Comparison of ENCODE assay signal across 19 cellular contexts in the genomic region with DNA sequence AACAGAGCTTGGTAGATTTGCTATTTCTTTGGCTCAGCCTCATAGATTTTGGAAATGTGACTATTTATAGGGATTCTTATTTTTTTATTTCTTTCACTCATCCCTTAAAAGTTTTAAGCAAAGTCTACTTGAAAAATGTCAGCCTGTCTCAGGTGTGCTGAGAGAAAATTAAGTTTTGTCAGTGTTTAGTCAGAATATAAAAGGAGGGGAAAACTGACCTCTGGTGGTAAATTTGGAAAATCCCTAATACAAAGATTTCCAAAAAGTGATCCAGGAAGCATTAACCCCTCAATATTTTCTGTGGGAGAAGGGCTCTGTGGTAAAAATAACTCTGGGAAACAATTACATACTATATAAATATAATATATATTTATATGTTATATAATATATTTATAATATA. TPM values are rescaled to one million over a fixed set of nuclear protein-coding genes. Genes with fewer than 3 reads are reported as not detected.
DNase-seq lines count a peak whose midpoint lies in the region; ATAC-seq, FAIRE-seq and TF ChIP-seq lines count a peak whose summit lies in the region.
"Had no signal": no experiment of that assay in that cellular context is flagged by ENCODE, and none has a peak within 500 bp of the region (broad histone marks: within the 10 kb centered on the region; RNA-seq: fewer than 3 reads in every experiment).

No MANE protein-coding gene starts in this region.

- no peaks in the 10 kb centered on the region for H3K9me3 ChIP-seq in A549
- H3K9me3 ChIP-seq in adipocyte (ENCODE audit: control insufficient read depth, low read length), result no peaks in the 10 kb centered on the region
- H3K9me3 ChIP-seq: right atrium auricular region had no signal

- H3K27ac Mint-ChIP-seq in activated CD4-positive, alpha-beta T cell treated with anti-CD3 and anti-CD28 coated beads, Interleukin-2, amount 10 ng/mL, durations not matched to agents 24 days and 14 days, result no peak overlapping the region
- H3K27ac Mint-ChIP-seq: activated naive CD8-positive, alpha-beta T cell treated with anti-CD3 and anti-CD28 coated beads, Interleukin-2, amount 50 U/mL, for 24 hours; IgD-negative memory B cell; immature natural killer cell; T-helper 1 cell treated with Interleukin-12 subunit alpha and Interleukin-12 subunit beta and Interleukin-4 antibody, amounts not matched to agents 30 μg/mL and 1 μg/mL, for 36 hours had no signal

- TF ChIP-seq RAD21 in A549 (conservative IDR thresholded peaks at IDR 0.05 in 1 of 2, IDR thresholded peaks at IDR 0.05 in 1 of 2), result peak; percentile 15 to 19; a peak in 1 of 5 replicates

- H3K4me3 ChIP-seq in A549 (no peak overlapping the region), adipocyte (ENCODE audit: low read length) (no peak overlapping the region)
- H3K4me3 ChIP-seq: right atrium auricular region had no signal

- H3K27me3 ChIP-seq in adipocyte (replicated peaks; ENCODE audit: control insufficient read depth, insufficient read depth, low read length), result peaks cover 7% of the 10 kb centered on the region
- H3K27me3 ChIP-seq in foreskin keratinocyte, result no peaks in the 10 kb centered on the region
- H3K27me3 ChIP-seq: right atrium auricular region had no signal

- no peak for TF ChIP-seq EP300 in A549 (IDR thresholded peaks at IDR 0.05)

- intact Hi-C loops in activated CD4-positive, alpha-beta T cell treated with anti-CD3 and anti-CD28 coated beads, Interleukin-2, amount 10 ng/mL, durations not matched to agents 24 days and 14 days (cut with micrococcal nuclease), result loop anchor here (10.0 kb wide), 1 partner anchor 1772 kb away; the partner anchor contains the start of gene SUCLG2
- intact Hi-C loops in Right ventricle myocardium inferior (cut with DNase I), result loop anchor here (5.0 kb wide), 2 partner anchors 245 to 265 kb away; no protein-coding TSS in a partner anchor

- peaks cover 3% of the 10 kb centered on the region for H3K27me3 Mint-ChIP-seq in activated CD4-positive, alpha-beta T cell treated with anti-CD3 and anti-CD28 coated beads, Interleukin-2, amount 10 ng/mL, durations not matched to agents 24 days and 14 days
- H3K27me3 Mint-ChIP-seq: IgD-negative memory B cell had no signal

- H3K9ac ChIP-seq in adipocyte (ENCODE audit: low read length), result no peak overlapping the region

- no peak overlapping the region for H3K4me3 Mint-ChIP-seq in activated CD4-positive, alpha-beta T cell treated with anti-CD3 and anti-CD28 coated beads, Interleukin-2, amount 10 ng/mL, durations not matched to agents 24 days and 14 days
- H3K4me3 Mint-ChIP-seq: activated naive CD8-positive, alpha-beta T cell treated with anti-CD3 and anti-CD28 coated beads, Interleukin-2, amount 50 U/mL, for 24 hours; IgD-negative memory B cell; immature natural killer cell; T-helper 1 cell treated with Interleukin-12 subunit alpha and Interleukin-12 subunit beta and Interleukin-4 antibody, amounts not matched to agents 30 μg/mL and 1 μg/mL, for 36 hours had no signal

- H3K9me3 Mint-ChIP-seq in activated CD4-positive, alpha-beta T cell treated with anti-CD3 and anti-CD28 coated beads, Interleukin-2, amount 10 ng/mL, durations not matched to agents 24 days and 14 days, result no peaks in the 10 kb centered on the region
- H3K9me3 Mint-ChIP-seq: activated naive CD8-positive, alpha-beta T cell treated with anti-CD3 and anti-CD28 coated beads, Interleukin-2, amount 50 U/mL, for 24 hours; IgD-negative memory B cell; immature natural killer cell; T-helper 1 cell treated with Interleukin-12 subunit alpha and Interleukin-12 subunit beta and Interleukin-4 antibody, amounts not matched to agents 30 μg/mL and 1 μg/mL, for 36 hours had no signal

- FAIRE-seq in A549 (lab: Jason Lieb, UNC), result no peak
- FAIRE-seq in GM19239 (lab: Jason Lieb, UNC), result peak; percentile 4

- POLR2A ChIA-PET in A549 (lab: Yijun Ruan, JAX), result no interaction called here

- H3K4me1 ChIP-seq in A549 (no peaks in the 10 kb centered on the region), adipocyte (ENCODE audit: control insufficient read depth, insufficient read depth, low read length) (peaks cover 18% of the 10 kb centered on the region), foreskin keratinocyte (no peaks in the 10 kb centered on the region)
- H3K4me1 ChIP-seq: right atrium auricular region had no signal

- peaks cover 5% of the 10 kb centered on the region for H3K4me1 Mint-ChIP-seq in activated CD4-positive, alpha-beta T cell treated with anti-CD3 and anti-CD28 coated beads, Interleukin-2, amount 10 ng/mL, durations not matched to agents 24 days and 14 days
- H3K4me1 Mint-ChIP-seq: IgD-negative memory B cell, immature natural killer cell had no signal

- CTCF ChIA-PET in A549 (lab: Yijun Ruan, JAX), result interaction anchor here (0.6 to 2.3 kb wide), 9 partner anchors 10 to 318 kb away, joined by 3 to 11 read pairs (median 3); no protein-coding TSS in a partner anchor

- peak; percentile 25; the same call in 2 of the 3 replicates for TF ChIP-seq CTCF in A549 (IDR thresholded peaks at IDR 0.05)
- TF ChIP-seq CTCF in foreskin keratinocyte (conservative IDR thresholded peaks at IDR 0.05), result peak; percentile 49

- H3K4me2 ChIP-seq in A549, result no peak overlapping the region

- no peaks in the 10 kb centered on the region for H3K36me3 Mint-ChIP-seq in activated CD4-positive, alpha-beta T cell treated with anti-CD3 and anti-CD28 coated beads, Interleukin-2, amount 10 ng/mL, durations not matched to agents 24 days and 14 days (ENCODE audit: low read depth)
- H3K36me3 Mint-ChIP-seq: IgD-negative memory B cell, immature natural killer cell had no signal

- no peak for TF ChIP-seq POLR2A in A549 (IDR thresholded peaks at IDR 0.05; ENCODE audit: low read length)

- DNase-seq in A549 (ENCODE audit: low read depth in 1 of 2, low spot score in 1 of 2) (no peak), GM19239 (ENCODE audit: insufficient read length, low spot score) (no peak), adipocyte (ENCODE audit: low read depth) (peak; percentile 41), foreskin keratinocyte (no peak), Right ventricle myocardium inferior (ENCODE audit: missing footprints) (no peak)
- no peak for DNase-seq in activated CD4-positive, alpha-beta T cell treated with anti-CD3 and anti-CD28 coated beads, Interleukin-2, amount 10 ng/mL, durations not matched to agents 24 days and 14 days
- no peak for DNase-seq in stimulated activated naive CD4-positive, alpha-beta T cell (lab: John Stamatoyannopoulos, UW)
- DNase-seq: activated CD4-positive, CD25-positive, alpha-beta regulatory T cell; activated naive CD8-positive, alpha-beta T cell treated with anti-CD3 and anti-CD28 coated beads, Interleukin-2, amount 50 U/mL, for 24 hours; AML-193; cerebellar nuclear complex; immature natural killer cell; NCI-H1092 treated with DMSO at 0.1 percent for 48 hours; SHP77; stimulated activated CD4-positive, alpha-beta T cell treated with anti-CD3 and anti-CD28 coated beads, Interleukin-1b, Interleukin-23, amount 100 ng/mL, for 48 hours had no signal

- H3K36me3 ChIP-seq in adipocyte (ENCODE audit: control insufficient read depth, insufficient read depth, low read length, severe bottlenecking), result no peaks in the 10 kb centered on the region
- H3K36me3 ChIP-seq: right atrium auricular region had no signal

- H3K27ac ChIP-seq in A549 (no peak overlapping the region), foreskin keratinocyte (no peak overlapping the region)
- H3K27ac ChIP-seq: right atrium auricular region had no signal

- no peak for ATAC-seq in A549
- no peak for ATAC-seq in foreskin keratinocyte
- no peak for ATAC-seq in Right ventricle myocardium inferior
- ATAC-seq in HG03139 (IDR thresholded peaks at IDR 0.05; ENCODE audit: unreplicated experiment), result no peak
- ATAC-seq: activated naive CD8-positive, alpha-beta T cell treated with anti-CD3 and anti-CD28 coated beads, Interleukin-2, amount 50 U/mL, for 24 hours had no signal

TF ChIP-seq in A549, 52 proteins besides CTCF, POLR2A, EP300 and RAD21 (continues in another document):
- TF ChIP-seq SMC3 (IDR thresholded peaks at IDR 0.05), result 0 out of 3 replicates have a peak, but pooled peaks have one; percentile 19
- TF ChIP-seq PBX3 (IDR thresholded peaks at IDR 0.05), result no peak
- TF ChIP-seq MAFK (IDR thresholded peaks at IDR 0.05; ENCODE audit: partially characterized antibody), result no peak

RNA-seq across cellular contexts. Expression of gene FRMD4B, which starts 41.0 kb away (rescaled TPM):
- polyA plus RNA-seq in A549 (2011; rRNA removed) (5.4 and 5.9 TPM in 2 replicates), A549 (2017; fragmentation: RNase III; extraction: RNeasy Plus Mini Kit Qiagen cat#74134 plus additional on column Dnase treatment) (0.47 to 0.92 TPM (median 0.57 TPM) in 3 replicates), foreskin keratinocyte (14.3 and 15.1 TPM in 2 replicates)
- polyA plus RNA-seq in A549 (2012; cell fraction: cytosol; rRNA removed), result 0.65 and 0.83 TPM in 2 replicates
- 1.00 and 1.4 TPM in 2 replicates for polyA plus RNA-seq in A549 (2012; cell fraction: nucleus; rRNA removed)
- 8.2 and 10.6 TPM in 2 replicates for polyA minus RNA-seq in A549 (2011; rRNA and poly(A)+ RNA removed)
- total RNA-seq in foreskin keratinocyte (61.3 and 66.8 TPM in 2 replicates), Right ventricle myocardium inferior (16.0 TPM)
- total RNA-seq in activated CD4-positive, alpha-beta T cell treated with anti-CD3 and anti-CD28 coated beads, Interleukin-2, amount 10 ng/mL, durations not matched to agents 24 days and 14 days, result 59.1 and 60.9 TPM in 2 replicates
